Comparison of ENCODE assay signal across 11 cellular contexts in the genomic region with DNA sequence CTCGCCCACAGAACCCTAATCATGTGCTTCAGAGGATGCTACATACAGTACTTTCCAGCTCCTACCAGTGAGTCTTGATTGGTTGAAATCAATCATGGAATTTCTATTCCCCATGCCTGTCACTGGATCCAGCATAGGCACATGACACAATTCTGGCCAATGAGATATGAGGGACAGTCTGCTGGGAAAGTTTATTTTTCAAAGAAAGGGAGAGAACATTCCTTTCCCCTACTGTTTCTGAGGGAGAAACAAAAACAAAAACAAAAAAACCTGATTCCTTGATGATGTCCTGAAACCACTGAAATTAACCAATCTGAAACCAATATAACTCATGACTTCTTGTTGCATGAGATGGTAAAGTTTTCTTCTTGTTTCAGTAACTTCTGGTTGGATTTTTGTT. TPM values are rescaled to one million over a fixed set of nuclear protein-coding genes. Genes with fewer than 3 reads are reported as not detected.
DNase-seq lines count a peak whose midpoint lies in the region; ATAC-seq, FAIRE-seq and TF ChIP-seq lines count a peak whose summit lies in the region.
"Had no signal": no experiment of that assay in that cellular context is flagged by ENCODE, and none has a peak within 500 bp of the region (broad histone marks: within the 10 kb centered on the region; RNA-seq: fewer than 3 reads in every experiment).

No MANE protein-coding gene starts in this region.

- FAIRE-seq in kidney (lab: Jason Lieb, UNC) = no peak

- peak; percentile 47 for DNase-seq in ACHN
- DNase-seq in SJSA1 (ENCODE audit: low read depth in 1 of 2, low spot score in 2 of 2) = peak in 1 of 2 experiments; percentile 66
- peak; percentile 62 for DNase-seq in fibroblast of the aortic adventitia (ENCODE audit: low read depth)
- DNase-seq in NCI-H2029 (lab: John Stamatoyannopoulos, UW) = no peak
- no peak for DNase-seq in hippocampal formation (lab: John Stamatoyannopoulos, UW)
- DNase-seq in kidney = no peak
- DNase-seq: CD4-positive, alpha-beta T cell; H7; T-helper 1 cell had no signal

- H3K9me3 ChIP-seq in SJSA1 (replicated peaks) = no peaks in the 10 kb centered on the region
- H3K9me3 ChIP-seq in kidney (ENCODE audit: control insufficient read depth in 1 of 2, low read length in 2 of 2) = no peaks in the 10 kb centered on the region

- peak overlapping the region; percentile 79 for H3K27ac ChIP-seq in SJSA1
- H3K27ac ChIP-seq in kidney (ENCODE audit: low read depth in 2 of 2, low read length in 2 of 2) = peak overlapping the region in 1 of 2 donors; percentile 24

- H3K4me1 ChIP-seq in SJSA1 (replicated peaks) (peaks cover 28% of the 10 kb centered on the region), kidney (ENCODE audit: control insufficient read depth in 1 of 2, insufficient read depth in 1 of 2, low read depth in 1 of 2, low read length in 2 of 2) (peaks cover 2 to 4% of the 10 kb centered on the region in 2 donors)

- intact Hi-C loops in kidney (cut with DNase I) = no loop called here

- TF ChIP-seq CTCF in fibroblast of the aortic adventitia (IDR thresholded peaks at IDR 0.05; ENCODE audit: insufficient read depth, low read length) (no peak), kidney (IDR thresholded peaks at IDR 0.05; ENCODE audit: borderline replicate concordance, extremely low read depth, insufficient read depth) (no peak)

- H3K9ac ChIP-seq in kidney (ENCODE audit: low read length in 2 of 2) = no peak overlapping the region

- ATAC-seq in GM18870 (IDR thresholded peaks at IDR 0.05; ENCODE audit: unreplicated experiment) (peak; percentile 24), HG02571 (IDR thresholded peaks at IDR 0.05; ENCODE audit: unreplicated experiment) (no peak)

- in situ Hi-C loops in ACHN (cut with HindIII; ENCODE audit: low pct_ligation_motif_present, low pct_unique_long_range_greater_than_20kb, low sequenced_read_pairs) = no loop called here

- H3K4me3 ChIP-seq in SJSA1 (no peak overlapping the region), fibroblast of the aortic adventitia (ENCODE audit: low read depth, low read length) (peak overlapping the region; percentile 47), kidney (ENCODE audit: low read length in 2 of 2) (no peak overlapping the region)

- peaks cover 7% of the 10 kb centered on the region for H3K36me3 ChIP-seq in SJSA1
- no peaks in the 10 kb centered on the region for H3K36me3 ChIP-seq in kidney (ENCODE audit: control insufficient read depth in 1 of 2, insufficient read depth in 2 of 2, low read length in 2 of 2)

- H3K27me3 ChIP-seq in SJSA1 (replicated peaks) = no peaks in the 10 kb centered on the region

RNA-seq across cellular contexts. Expression of a gene that starts 3.3 kb away (rescaled TPM):
- 110 and 132 TPM in 2 replicates for total RNA-seq in SJSA1 (2014; rRNA removed; shearing (Covaris generic))
- total RNA-seq in fibroblast of the aortic adventitia (ENCODE audit: low replicate concordance) = 317 and 427 TPM in 2 replicates
- 82.0 TPM for total RNA-seq in kidney
- 85.0 TPM for polyA plus RNA-seq in kidney (ENCODE audit: insufficient read depth, low read depth, low replicate concordance)

Comparison
In these comparisons a context has a peak if more than half of its experiments do, and no peak if none do; other contexts are left out.
1. DNase-seq: peak in ACHN (single experiment) and fibroblast of the aortic adventitia (single experiment); none in NCI-H2029 (single experiment), hippocampal formation (0 of 2) and kidney (single experiment).